ENCODE assay signal across 1 cellular context in genomic region chr17:40065771-40066510, GRCh38.
TF ChIP-seq lines count a peak whose summit lies in the region.

No MANE protein-coding gene starts in this region.

TF ChIP-seq in IMR-90, 13 proteins besides CTCF, POLR2A, EP300 and RAD21 (continued from another document):
- TF ChIP-seq ELK1 (IDR thresholded peaks at IDR 0.05; ENCODE audit: borderline replicate concordance, low read depth, low read length) (no peak), SMC3 (IDR thresholded peaks at IDR 0.05; ENCODE audit: low read depth, low read length) (no peak), BHLHE40 (IDR thresholded peaks at IDR 0.05; ENCODE audit: low read depth, low read length) (no peak), RCOR1 (IDR thresholded peaks at IDR 0.05; ENCODE audit: insufficient replicate concordance, low read length) (no peak), CHD1 (IDR thresholded peaks at IDR 0.05; ENCODE audit: low read depth, low read length) (no peak), USF2 (IDR thresholded peaks at IDR 0.05; ENCODE audit: low read depth, low read length) (no peak), CEBPB (IDR thresholded peaks at IDR 0.05; ENCODE audit: low read depth, low read length) (no peak), RFX5 (IDR thresholded peaks at IDR 0.05; ENCODE audit: low read depth, low read length) (no peak)
TF ChIP-seq in IMR-90: peak in this region for 0.
